Comparison of ENCODE assay signal across 1 cellular context in genomic region chr11:121115024-121115423, GRCh38. TPM values are rescaled to one million over a fixed set of nuclear protein-coding genes. Genes with fewer than 3 reads are reported as not detected.
"Had no signal": no experiment of that assay in that cellular context is flagged by ENCODE, and none has a peak within 500 bp of the region (broad histone marks: within the 10 kb centered on the region; RNA-seq: fewer than 3 reads in every experiment).

No MANE protein-coding gene starts in this region.

RNA-seq across cellular contexts. Expression of gene TECTA, which starts 14.0 kb away (rescaled TPM):
- total RNA-seq: NCI-H460 had no signal
